9 cellular contexts compared by ENCODE assay signal in genomic region chr6:148166339-148166949, GRCh38.
A peak's percentile ranks its signal among the peaks of the same experiment; 100 is the strongest.
DNase-seq lines count a peak whose midpoint lies in the region; ATAC-seq and TF ChIP-seq lines count a peak whose summit lies in the region.
"Had no signal": no experiment of that assay in that cellular context is flagged by ENCODE, and none has a peak within 500 bp of the region (broad histone marks: within the 10 kb centered on the region; RNA-seq: fewer than 3 reads in every experiment).

No MANE protein-coding gene starts in this region.

- POLR2A ChIA-PET in HEK293 (lab: Yijun Ruan, JAX): no interaction called here
- POLR2A ChIA-PET in activated CD4-positive, alpha-beta T cell treated with anti-CD3 and anti-CD28 coated beads, Interleukin-2, amount 10 ng/mL, durations not matched to agents 7 days and 5 days (lab: Charles Lee): no interaction called here

- TF ChIP-seq CTCF in HEK293 (tag by site-specific recombination; IDR thresholded peaks at IDR 0.05) (peak; percentile 47), cardiac fibroblast (IDR thresholded peaks at IDR 0.05; ENCODE audit: low read depth, low read length) (peak; percentile 48), lung (IDR thresholded peaks at IDR 0.05; ENCODE audit: control extremely low read depth, extremely low read depth) (peak; percentile 60)

- H3K27ac Mint-ChIP-seq in activated CD4-positive, alpha-beta T cell treated with anti-CD3 and anti-CD28 coated beads, Interleukin-2, amount 10 ng/mL, durations not matched to agents 7 days and 5 days: no peak overlapping the region

- no peaks in the 10 kb centered on the region for H3K36me3 Mint-ChIP-seq in activated CD4-positive, alpha-beta T cell treated with anti-CD3 and anti-CD28 coated beads, Interleukin-2, amount 10 ng/mL, durations not matched to agents 7 days and 5 days (ENCODE audit: low read depth)

- H3K4me1 Mint-ChIP-seq in activated CD4-positive, alpha-beta T cell treated with anti-CD3 and anti-CD28 coated beads, Interleukin-2, amount 10 ng/mL, durations not matched to agents 7 days and 5 days: no peaks in the 10 kb centered on the region

- H3K27ac ChIP-seq in HEK293 (ENCODE audit: extremely low read depth, low read depth, low read length): no peak overlapping the region
- no peak overlapping the region for H3K27ac ChIP-seq in lung (ENCODE audit: low read depth in 1 of 2, low read length in 1 of 2)
- H3K27ac ChIP-seq: SJSA1 had no signal

- H3K9me3 Mint-ChIP-seq in activated CD4-positive, alpha-beta T cell treated with anti-CD3 and anti-CD28 coated beads, Interleukin-2, amount 10 ng/mL, durations not matched to agents 7 days and 5 days: no peaks in the 10 kb centered on the region

- H3K4me3 Mint-ChIP-seq in activated CD4-positive, alpha-beta T cell treated with anti-CD3 and anti-CD28 coated beads, Interleukin-2, amount 10 ng/mL, durations not matched to agents 7 days and 5 days: no peak overlapping the region

- H3K4me3 ChIP-seq in HEK293 (ENCODE audit: low read depth, low read length) (no peak overlapping the region), cardiac fibroblast (replicated peaks in 1 of 2; ENCODE audit: low read depth in 2 of 2, low read length in 2 of 2) (no peak overlapping the region), lung (no peak overlapping the region)
- H3K4me3 ChIP-seq: SJSA1 had no signal

- H3K36me3 ChIP-seq in HEK293 (ENCODE audit: control insufficient read depth in 2 of 2, insufficient read depth in 1 of 2, low read length in 2 of 2) (no peaks in the 10 kb centered on the region), lung (ENCODE audit: control insufficient read depth in 2 of 2, insufficient read depth in 2 of 2, low read length in 2 of 2) (peaks cover 0 to 1% of the 10 kb centered on the region in 2 donors)
- H3K36me3 ChIP-seq: SJSA1 had no signal

- H3K27me3 ChIP-seq in lung (ENCODE audit: control insufficient read depth, insufficient read depth): no peaks in the 10 kb centered on the region
- H3K27me3 ChIP-seq: SJSA1 had no signal

- no peaks in the 10 kb centered on the region for H3K27me3 Mint-ChIP-seq in activated CD4-positive, alpha-beta T cell treated with anti-CD3 and anti-CD28 coated beads, Interleukin-2, amount 10 ng/mL, durations not matched to agents 7 days and 5 days

- DNase-seq in DMS 273 (lab: John Stamatoyannopoulos, UW; ENCODE audit: unreplicated experiment) (peak; percentile 71), NCI-H748 treated with DMSO at 0.1 percent for 48 hours (lab: John Stamatoyannopoulos, UW) (peak; percentile 81), cardiac fibroblast (ENCODE audit: low read depth in 2 of 2) (peak; percentile 76 to 80), lung (ENCODE audit: low spot score) (no peak)
- no peak for DNase-seq in activated CD4-positive, alpha-beta T cell treated with anti-CD3 and anti-CD28 coated beads, Interleukin-2, amount 10 ng/mL, durations not matched to agents 7 days and 5 days

- no peaks in the 10 kb centered on the region for H3K4me1 ChIP-seq in HEK293 (ENCODE audit: control insufficient read depth, insufficient read depth, low read length)
- no peaks in the 10 kb centered on the region for H3K4me1 ChIP-seq in lung (ENCODE audit: control insufficient read depth in 2 of 2, insufficient read depth in 2 of 2, low read length in 2 of 2)
- H3K4me1 ChIP-seq: SJSA1 had no signal

- no peaks in the 10 kb centered on the region for H3K9me3 ChIP-seq in HEK293 (ENCODE audit: control insufficient read depth, insufficient read depth, low read depth, low read length)
- no peaks in the 10 kb centered on the region for H3K9me3 ChIP-seq in lung (ENCODE audit: control insufficient read depth in 2 of 2, insufficient read depth in 1 of 2, low read length in 1 of 2)
- H3K9me3 ChIP-seq: SJSA1 had no signal

- WGBS in lung, 2 donors: 30 to 43% methylated on average over 6 of the region's 6 CpGs

- CTCF ChIA-PET in HEK293 (lab: Yijun Ruan, JAX): interaction anchor here (0.6 to 3.2 kb wide), 23 partner anchors 9 to 783 kb away, joined by 3 to 80 read pairs (median 5); partner anchors contain the start of gene SAMD5
- CTCF ChIA-PET in activated CD4-positive, alpha-beta T cell treated with anti-CD3 and anti-CD28 coated beads, Interleukin-2, amount 10 ng/mL, durations not matched to agents 7 days and 5 days (lab: Charles Lee): interaction anchor here (0.8 kb wide), 1 partner anchor 22 kb away, joined by 3 read pairs; no protein-coding TSS in a partner anchor

- ATAC-seq in lung (ENCODE audit: insufficient read depth, low FRiP score): no peak
- ATAC-seq in GM21825 (IDR thresholded peaks at IDR 0.05; ENCODE audit: unreplicated experiment): no peak
- no peak for ATAC-seq in HG03108 (IDR thresholded peaks at IDR 0.05; ENCODE audit: unreplicated experiment)

TF ChIP-seq in HEK293, 187 proteins besides CTCF, POLR2A, EP300 and RAD21:
- TF ChIP-seq ZNF549 (tag by site-specific recombination; IDR thresholded peaks at IDR 0.05) (no peak), ZNF654 (tag by site-specific recombination; IDR thresholded peaks at IDR 0.05; ENCODE audit: low read depth) (peak; percentile 88), ZNF660 (tag by site-specific recombination; IDR thresholded peaks at IDR 0.05) (peak; percentile 49; the same call in 1 of the 2 replicates), ZBTB8A (tag by site-specific recombination; IDR thresholded peaks at IDR 0.05) (0 out of 2 replicates have a peak, but pooled peaks have one; percentile 16), ZNF223 (tag by site-specific recombination; IDR thresholded peaks at IDR 0.05) (no peak), ZSCAN4 (tag by site-specific recombination; IDR thresholded peaks at IDR 0.05) (peak; percentile 30; the same call in 1 of the 2 replicates), ZNF146 (tag by site-specific recombination; IDR thresholded peaks at IDR 0.05) (no peak), ZNF24 (tag by site-specific recombination; IDR thresholded peaks at IDR 0.05) (no peak)

Comparison
In these comparisons a context has a peak if more than half of its experiments do, and no peak if none do; other contexts are left out.
1. DNase-seq: peak in DMS 273 (single experiment), NCI-H748 treated with DMSO at 0.1 percent for 48 hours (single experiment) and cardiac fibroblast (2 of 2); none in lung (single experiment) and activated CD4-positive, alpha-beta T cell treated with anti-CD3 and anti-CD28 coated beads, Interleukin-2, amount 10 ng/mL, durations not matched to agents 7 days and 5 days (single experiment).
2. Peak in every context shown above with its lines, with median percentiles within 50 percentile points of each other: CTCF ChIP-seq.